In the genomic region with DNA sequence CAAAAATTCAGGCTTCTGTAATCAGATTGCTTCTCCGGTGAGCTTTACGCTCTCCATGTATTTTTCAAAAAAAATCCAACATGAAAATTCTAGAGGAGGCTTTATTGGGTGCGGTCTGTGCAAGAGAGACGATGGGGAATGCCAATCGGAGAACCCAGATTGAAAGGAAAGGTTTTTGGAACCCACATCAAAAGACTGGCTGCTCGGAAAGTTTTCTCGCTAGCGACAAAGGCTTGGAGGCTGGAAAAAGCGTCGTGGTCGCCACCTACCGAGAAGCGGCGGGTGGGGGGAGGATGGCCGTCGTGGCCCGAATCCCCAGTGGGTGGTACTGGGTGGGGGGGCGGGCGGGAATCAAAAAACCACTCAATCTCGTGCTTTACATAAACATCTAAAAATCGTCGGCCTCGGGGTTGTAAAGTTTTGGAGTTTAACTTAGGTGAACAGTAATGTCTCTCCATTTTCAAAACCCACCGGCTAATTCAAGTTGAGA, we compare ENCODE assay signal across 8 cellular contexts. TPM values are rescaled to one million over a fixed set of nuclear protein-coding genes. Genes with fewer than 3 reads are reported as not detected.
DNase-seq lines count a peak whose midpoint lies in the region; ATAC-seq, FAIRE-seq and TF ChIP-seq lines count a peak whose summit lies in the region.

No MANE protein-coding gene starts in this region.

- H3K9me3 ChIP-seq in MG63 (no peaks in the 10 kb centered on the region), K562 (replicated peaks; ENCODE audit: control insufficient read depth, insufficient read depth, low read depth, low read length) (no peaks in the 10 kb centered on the region), iPS-18a (ENCODE audit: control insufficient read depth, low read depth, low read length) (no peaks in the 10 kb centered on the region), skeletal muscle satellite cell (replicated peaks; ENCODE audit: low read length) (no peaks in the 10 kb centered on the region)

- H3K27ac ChIP-seq in K562 (ENCODE audit: extremely low read depth, low read depth, low read length) (peak overlapping the region; percentile 99), iPS-18a (ENCODE audit: low read length) (peak overlapping the region; percentile 99)

- H3K4me3 Mint-ChIP-seq in T-helper 1 cell treated with Interleukin-12 subunit alpha and Interleukin-12 subunit beta and Interleukin-4 antibody, amounts not matched to agents 30 μg/mL and 1 μg/mL, for 36 hours, result peak overlapping the region; percentile 88

- CTCF ChIA-PET in K562 (lab: Yijun Ruan, JAX; ENCODE audit: low intra/inter-chr PET ratio), result no interaction called here

- peak; percentile 21 to 48 (median 34); a peak in 3 of 6 replicates for TF ChIP-seq CTCF in K562 (IDR thresholded peaks at IDR 0.05 in 2 of 3, conservative IDR thresholded peaks at IDR 0.05 in 1 of 3; ENCODE audit: insufficient read depth in 2 of 3, low read depth in 1 of 3, low read length in 3 of 3)

- no peak for TF ChIP-seq POLR2A in K562 (conservative IDR thresholded peaks at IDR 0.05)

- POLR2A ChIA-PET in K562 (lab: Yijun Ruan, JAX), result interaction anchor here (0.6 to 6.3 kb wide), 6 partner anchors 12 to 68 kb away, joined by 3 to 42 read pairs (median 4); no protein-coding TSS in a partner anchor

- peak overlapping the region; percentile 98 for H3K4me2 ChIP-seq in K562 (ENCODE audit: insufficient read depth, low read length)
- peak overlapping the region; percentile 99 for H3K4me2 ChIP-seq in skeletal muscle satellite cell (ENCODE audit: low read length)

- peak; percentile 83 for DNase-seq in DMS 273 (lab: John Stamatoyannopoulos, UW; ENCODE audit: unreplicated experiment)
- DNase-seq in MG63, result peak; percentile 22
- DNase-seq in K562 (ENCODE audit: extremely low read depth in 1 of 4, low spot score in 3 of 4), result peak; percentile 64 to 82 (median 72)

- no peak for TF ChIP-seq EP300 in K562 (IDR thresholded peaks at IDR 0.05; ENCODE audit: low read length)

- H3K79me2 ChIP-seq in K562 (ENCODE audit: control insufficient read depth, insufficient read depth, low read length), result peaks cover 45% of the 10 kb centered on the region

- TF ChIP-seq RAD21 in K562 (CRISPR knock-in tag; conservative IDR thresholded peaks at IDR 0.05 in 1 of 2, IDR thresholded peaks at IDR 0.05 in 1 of 2), result peak; percentile 11 to 36; a peak in 3 of 4 replicates

- peaks cover 36% of the 10 kb centered on the region for H3K4me1 Mint-ChIP-seq in T-helper 1 cell treated with Interleukin-12 subunit alpha and Interleukin-12 subunit beta and Interleukin-4 antibody, amounts not matched to agents 30 μg/mL and 1 μg/mL, for 36 hours (ENCODE audit: low read depth)

- H3K36me3 ChIP-seq in MG63, result peaks cover 13% of the 10 kb centered on the region
- H3K36me3 ChIP-seq in K562 (ENCODE audit: control insufficient read depth, insufficient read depth, low read length), result peaks cover 13% of the 10 kb centered on the region; the same call in 1 of the 3 replicates
- H3K36me3 ChIP-seq in iPS-18a (ENCODE audit: control insufficient read depth, low read depth, low read length), result no peaks in the 10 kb centered on the region
- H3K36me3 ChIP-seq in skeletal muscle satellite cell (ENCODE audit: insufficient read depth, low read length), result no peaks in the 10 kb centered on the region

- FAIRE-seq in K562 (lab: Jason Lieb, UNC), result no peak

- H3K4me3 ChIP-seq in MG63, result peak overlapping the region; percentile 64
- H3K4me3 ChIP-seq in K562, result peak overlapping the region; percentile 99
- peak overlapping the region; percentile 86 for H3K4me3 ChIP-seq in iPS-18a (ENCODE audit: low read length)
- H3K4me3 ChIP-seq in skeletal muscle satellite cell (ENCODE audit: low read length), result peak overlapping the region; percentile 81

- H3K4me1 ChIP-seq in K562 (replicated peaks in 1 of 2; ENCODE audit: control insufficient read depth in 2 of 2, insufficient read depth in 2 of 2, low read length in 2 of 2), result peaks cover 22 to 52% of the 10 kb centered on the region in 2 experiments
- peaks cover 27% of the 10 kb centered on the region for H3K4me1 ChIP-seq in iPS-18a (ENCODE audit: control insufficient read depth, low read depth, low read length)
- peaks cover 35% of the 10 kb centered on the region for H3K4me1 ChIP-seq in skeletal muscle satellite cell (ENCODE audit: control insufficient read depth, insufficient read depth, low read length)

- peak overlapping the region; percentile 80 for H3K27ac Mint-ChIP-seq in T-helper 1 cell treated with Interleukin-12 subunit alpha and Interleukin-12 subunit beta and Interleukin-4 antibody, amounts not matched to agents 30 μg/mL and 1 μg/mL, for 36 hours

- H4K20me1 ChIP-seq in K562 (replicated peaks; ENCODE audit: control insufficient read depth, insufficient read depth, low read length), result peaks cover 4% of the 10 kb centered on the region; the same call in 1 of the 2 replicates

- H3K27me3 ChIP-seq in MG63, result no peaks in the 10 kb centered on the region
- H3K27me3 ChIP-seq in K562 (ENCODE audit: control insufficient read depth in 2 of 2, insufficient read depth in 2 of 2, low read length in 2 of 2), result no peaks in the 10 kb centered on the region
- H3K27me3 ChIP-seq in iPS-18a (ENCODE audit: control insufficient read depth, insufficient read depth, low read length), result no peaks in the 10 kb centered on the region
- no peaks in the 10 kb centered on the region for H3K27me3 ChIP-seq in skeletal muscle satellite cell (ENCODE audit: control insufficient read depth, insufficient read depth, low read length)

- no peaks in the 10 kb centered on the region for H3K9me1 ChIP-seq in K562 (ENCODE audit: control insufficient read depth, insufficient read depth, low read length)

- H3K27me3 Mint-ChIP-seq in T-helper 1 cell treated with Interleukin-12 subunit alpha and Interleukin-12 subunit beta and Interleukin-4 antibody, amounts not matched to agents 30 μg/mL and 1 μg/mL, for 36 hours (ENCODE audit: low read depth), result no peaks in the 10 kb centered on the region

- no TSS peak for BruUV-seq in K562 (replicated peaks; lab: Mats Ljungman, UMichigan)

- intact Hi-C loops in K562 (cut with micrococcal nuclease), result loop anchor here (10.0 kb wide), 1 partner anchor 202 kb away; a partner anchor contains a TSS

- no peaks in the 10 kb centered on the region for H3K9me3 Mint-ChIP-seq in T-helper 1 cell treated with Interleukin-12 subunit alpha and Interleukin-12 subunit beta and Interleukin-4 antibody, amounts not matched to agents 30 μg/mL and 1 μg/mL, for 36 hours

- peaks cover 10% of the 10 kb centered on the region for H3K36me3 Mint-ChIP-seq in T-helper 1 cell treated with Interleukin-12 subunit alpha and Interleukin-12 subunit beta and Interleukin-4 antibody, amounts not matched to agents 30 μg/mL and 1 μg/mL, for 36 hours (ENCODE audit: low read depth)

- ATAC-seq in K562, result peak; percentile 26
- no peak for ATAC-seq in GM18870 (IDR thresholded peaks at IDR 0.05; ENCODE audit: unreplicated experiment)
- no peak for ATAC-seq in GM19035 (IDR thresholded peaks at IDR 0.05; ENCODE audit: unreplicated experiment)

- under 1% methylated on average over 23 of the region's 24 CpGs for WGBS in K562 (ENCODE audit: insufficient coverage, low coverage, missing lambda C conversion rate)

- H2AFZ ChIP-seq in K562 (ENCODE audit: low read depth, low read length), result peak overlapping the region; percentile 80

- in situ Hi-C loops in K562 (cut with MboI), result no loop called here

- H3K9ac ChIP-seq in K562 (ENCODE audit: insufficient read depth in 1 of 2, low read depth in 2 of 2, low read length in 2 of 2), result peak overlapping the region; percentile 95 to 98
- H3K9ac ChIP-seq in iPS-18a (ENCODE audit: low read length), result peak overlapping the region; percentile 99
- peak overlapping the region; percentile 85 for H3K9ac ChIP-seq in skeletal muscle satellite cell (ENCODE audit: low read depth, low read length)

TF ChIP-seq in K562, 482 proteins besides CTCF, POLR2A, EP300 and RAD21 (continues in another document):
- TF ChIP-seq PML (IDR thresholded peaks at IDR 0.05; ENCODE audit: low read length), result 0 out of 2 replicates have a peak, but pooled peaks have one; percentile 30
- no peak; the same call in 1 of the 2 replicates for TF ChIP-seq POLR2H (tag; IDR thresholded peaks at IDR 0.05; ENCODE audit: low read depth)
- no peak for TF ChIP-seq ZNF184 (CRISPR knock-in tag; IDR thresholded peaks at IDR 0.05)
- TF ChIP-seq, protein P1, sequence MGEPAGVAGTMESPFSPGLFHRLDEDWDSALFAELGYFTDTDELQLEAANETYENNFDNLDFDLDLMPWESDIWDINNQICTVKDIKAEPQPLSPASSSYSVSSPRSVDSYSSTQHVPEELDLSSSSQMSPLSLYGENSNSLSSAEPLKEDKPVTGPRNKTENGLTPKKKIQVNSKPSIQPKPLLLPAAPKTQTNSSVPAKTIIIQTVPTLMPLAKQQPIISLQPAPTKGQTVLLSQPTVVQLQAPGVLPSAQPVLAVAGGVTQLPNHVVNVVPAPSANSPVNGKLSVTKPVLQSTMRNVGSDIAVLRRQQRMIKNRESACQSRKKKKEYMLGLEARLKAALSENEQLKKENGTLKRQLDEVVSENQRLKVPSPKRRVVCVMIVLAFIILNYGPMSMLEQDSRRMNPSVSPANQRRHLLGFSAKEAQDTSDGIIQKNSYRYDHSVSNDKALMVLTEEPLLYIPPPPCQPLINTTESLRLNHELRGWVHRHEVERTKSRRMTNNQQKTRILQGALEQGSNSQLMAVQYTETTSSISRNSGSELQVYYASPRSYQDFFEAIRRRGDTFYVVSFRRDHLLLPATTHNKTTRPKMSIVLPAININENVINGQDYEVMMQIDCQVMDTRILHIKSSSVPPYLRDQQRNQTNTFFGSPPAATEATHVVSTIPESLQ (CRISPR knock-in tag; IDR thresholded peaks at IDR 0.05), result no peak

RNA-seq across cellular contexts. Expression of a gene that starts 1.1 kb away (rescaled TPM):
- total RNA-seq in MG63 (2014; rRNA removed; shearing (Covaris generic); ENCODE audit: low replicate concordance), result 57.8 and 144 TPM in 2 replicates
- 354 and 727 TPM in 2 replicates for total RNA-seq in K562 (2011; cell fraction: chromatin; rRNA removed; ENCODE audit: low replicate concordance)
- 159 and 162 TPM in 2 replicates for total RNA-seq in K562 (2011; cell fraction: nucleolus; rRNA removed)
- total RNA-seq in K562 (2011; cell fraction: nucleoplasm; rRNA removed), result 250 and 342 TPM in 2 replicates
- total RNA-seq in K562 (2014; rRNA removed) (90.0 and 141 TPM in 2 replicates), K562 (2014; rRNA removed; fragmentation: Illumina TruSeq; extraction: Trizol) (112 and 113 TPM in 2 replicates), K562 (2015; rRNA removed; fragmentation: Illumina TruSeq; extraction: Trizol) (96.8 and 103 TPM in 2 replicates), K562 (2021) (161 and 162 TPM in 2 replicates)
- polyA plus RNA-seq in K562 (2011; rRNA removed) (65.7 and 70.5 TPM in 2 replicates), K562 (2014; fragmentation: Illumina TruSeq; extraction: Trizol) (112 and 138 TPM in 2 replicates), K562 (2014; fragmentation: Nextera tagmentation; extraction: Ambion mirVana) (10 to 100 TPM in 1 of 2 experiments, 1 to 10 TPM in 1; 8.4 to 12.6 TPM), K562 (2014; rRNA removed) (79.2 and 80.5 TPM in 2 replicates)
- 23.9 and 71.9 TPM in 2 replicates for polyA plus RNA-seq in K562 (2011; cell fraction: cytosol; rRNA removed)
- polyA plus RNA-seq in K562 (2011; cell fraction: nucleus; rRNA removed), result 147 and 175 TPM in 2 replicates
- 83.7 and 98.2 TPM in 2 replicates for polyA plus RNA-seq in K562 (2012)
- 52.0 and 61.9 TPM in 2 replicates for polyA minus RNA-seq in K562 (2011; rRNA and poly(A)+ RNA removed)
- 42.7 and 48.1 TPM in 2 replicates for polyA minus RNA-seq in K562 (2011; cell fraction: cytosol; rRNA and poly(A)+ RNA removed)
- 73.9 and 81.9 TPM in 2 replicates for polyA minus RNA-seq in K562 (2011; cell fraction: nucleus; rRNA and poly(A)+ RNA removed)
- total RNA-seq in skeletal muscle satellite cell (2012; rRNA removed), result 70.1 and 77.8 TPM in 2 replicates

Comparison
In these comparisons a context has a peak if more than half of its experiments do, and no peak if none do; other contexts are left out.
1. DNase-seq: peak in every context shown above with its lines; median percentile 83 in DMS 273; 72 in K562; 22 in MG63.